In genomic region chr13:56189439-56189838, GRCh38 we compare ENCODE assay signal across 23 cellular contexts.
"Had no signal": no experiment of that assay in that cellular context is flagged by ENCODE, and none has a peak within 500 bp of the region (broad histone marks: within the 10 kb centered on the region; RNA-seq: fewer than 3 reads in every experiment).

No MANE protein-coding gene starts in this region.

- H3K4me1 Mint-ChIP-seq: activated CD4-positive, alpha-beta T cell treated with anti-CD3 and anti-CD28 coated beads, Interleukin-2, amount 10 ng/mL, durations not matched to agents 7 days and 5 days had no signal

- H3K27ac ChIP-seq: brain microvascular endothelial cell, PC-9 had no signal

- H3K36me3 Mint-ChIP-seq: activated CD4-positive, alpha-beta memory T cell treated with anti-CD3 and anti-CD28 coated beads for 36 hours had no signal

- H3K36me3 ChIP-seq: brain microvascular endothelial cell had no signal

- H3K27me3 ChIP-seq: brain microvascular endothelial cell had no signal

- H3K4me3 ChIP-seq: PC-9 had no signal

- H3K27me3 Mint-ChIP-seq: activated CD4-positive, alpha-beta memory T cell treated with anti-CD3 and anti-CD28 coated beads for 36 hours; activated CD4-positive, alpha-beta T cell treated with anti-CD3 and anti-CD28 coated beads, Interleukin-2, amount 10 ng/mL, durations not matched to agents 7 days and 5 days had no signal

- H3K4me2 ChIP-seq: PC-9 had no signal

- H3K4me3 Mint-ChIP-seq: activated CD4-positive, alpha-beta memory T cell treated with anti-CD3 and anti-CD28 coated beads for 36 hours; activated CD4-positive, alpha-beta T cell treated with anti-CD3 and anti-CD28 coated beads, Interleukin-2, amount 10 ng/mL, durations not matched to agents 7 days and 5 days; activated T-cell treated with anti-CD3 and anti-CD28 coated beads, Interleukin-2, amount 50 U/mL, for 4 hours; T-helper 1 cell treated with Interleukin-12 subunit alpha and Interleukin-12 subunit beta and Interleukin-4 antibody, amounts not matched to agents 30 μg/mL and 1 μg/mL, for 36 hours had no signal

- H2AFZ ChIP-seq: PC-9 had no signal

- FAIRE-seq: colon had no signal

- H3K27ac Mint-ChIP-seq: activated CD4-positive, alpha-beta memory T cell treated with anti-CD3 and anti-CD28 coated beads for 36 hours; activated CD4-positive, alpha-beta T cell treated with anti-CD3 and anti-CD28 coated beads, Interleukin-2, amount 10 ng/mL, durations not matched to agents 7 days and 5 days; activated naive CD4-positive, alpha-beta T cell treated with anti-CD3 and anti-CD28 coated beads, Interleukin-2, amount 50 U/mL, for 72 hours; T-helper 1 cell treated with Interleukin-12 subunit alpha and Interleukin-12 subunit beta and Interleukin-4 antibody, amounts not matched to agents 30 μg/mL and 1 μg/mL, for 36 hours had no signal

- ATAC-seq: activated naive CD4-positive, alpha-beta T cell treated with anti-CD3 and anti-CD28 coated beads, Interleukin-2, amount 50 U/mL, for 72 hours; activated T-cell treated with anti-CD3 and anti-CD28 coated beads, Interleukin-2, amount 50 U/mL, for 4 hours had no signal

- DNase-seq: activated CD4-positive, alpha-beta memory T cell treated with anti-CD3 and anti-CD28 coated beads for 36 hours; activated CD4-positive, alpha-beta T cell treated with anti-CD3 and anti-CD28 coated beads, Interleukin-2, amount 10 ng/mL, durations not matched to agents 7 days and 5 days; activated CD4-positive, CD25-positive, alpha-beta regulatory T cell; activated CD8-positive, alpha-beta memory T cell treated with anti-CD3 and anti-CD28 coated beads for 24 hours; activated effector memory CD4-positive, alpha-beta T cell treated with anti-CD3 and anti-CD28 coated beads, Interleukin-2, amount 50 U/mL, for 16 hours; activated naive CD4-positive, alpha-beta T cell treated with Interleukin-2 at 50 U/mL for 16 hours; activated T-cell treated with anti-CD3 and anti-CD28 coated beads, Interleukin-2, amount 50 U/mL, for 4 hours; amygdala; brain microvascular endothelial cell; cerebellar nuclear complex; MM.1S; NCI-H1105 treated with DMSO at 0.1 percent for 48 hours; NCI-H1436 treated with DMSO at 0.1 percent for 48 hours; NCI-H187; NCI-H2171; NCI-H2227 treated with DMSO at 0.1 percent for 48 hours; NCI-H446 treated with DMSO at 0.1 percent for 48 hours; NCI-H526 treated with DMSO at 0.1 percent for 48 hours; PC-9; SHP77 treated with DMSO at 0.1 percent for 48 hours had no signal
